In genomic region chr1:63817700-63818099, GRCh38 we compare ENCODE assay signal across 15 cellular contexts. TPM values are rescaled to one million over a fixed set of nuclear protein-coding genes. Genes with fewer than 3 reads are reported as not detected.
"Had no signal": no experiment of that assay in that cellular context is flagged by ENCODE, and none has a peak within 500 bp of the region (broad histone marks: within the 10 kb centered on the region; RNA-seq: fewer than 3 reads in every experiment).

No MANE protein-coding gene starts in this region.

- H3K9me3 ChIP-seq: ascending aorta, heart left ventricle, left lung, upper lobe of left lung had no signal

- H3K36me3 ChIP-seq: ascending aorta, heart left ventricle, left lung, upper lobe of left lung, WERI-Rb-1 had no signal

- H3K4me3 ChIP-seq: ascending aorta, coronary artery, heart left ventricle, left lung, upper lobe of left lung had no signal

- ATAC-seq: activated naive CD8-positive, alpha-beta T cell treated with anti-CD3 and anti-CD28 coated beads, Interleukin-2, amount 50 U/mL, for 24 hours; right cardiac atrium had no signal

- DNase-seq: activated CD4-positive, alpha-beta T cell treated with anti-CD3 and anti-CD28 coated beads, Interleukin-2, amount 10 ng/mL, durations not matched to agents 24 days and 14 days; activated naive CD4-positive, alpha-beta T cell treated with Interleukin-2 at 50 U/mL for 16 hours; activated naive CD8-positive, alpha-beta T cell treated with anti-CD3 and anti-CD28 coated beads, Interleukin-2, amount 50 U/mL, for 24 hours; caudate nucleus; effector CD8-positive, alpha-beta T cell; heart left ventricle; left lung; right cardiac atrium; stimulated activated CD4-positive, alpha-beta T cell treated with anti-CD3 and anti-CD28 coated beads, Interleukin-1b, Interleukin-23, amount 100 ng/mL, for 48 hours; stimulated activated naive CD4-positive, alpha-beta T cell; T1000; upper lobe of left lung; WERI-Rb-1 had no signal

- H3K27ac ChIP-seq: coronary artery, left lung, upper lobe of left lung, WERI-Rb-1 had no signal

- H3K27me3 ChIP-seq: ascending aorta, heart left ventricle, left lung, upper lobe of left lung had no signal

RNA-seq across cellular contexts. Expression of gene ROR1, which starts 43.9 kb away (rescaled TPM):
- total RNA-seq: activated CD4-positive, alpha-beta T cell treated with anti-CD3 and anti-CD28 coated beads, Interleukin-2, amount 10 ng/mL, durations not matched to agents 24 days and 14 days had no signal
